Comparison of ENCODE assay signal across 15 cellular contexts in genomic region chr17:17567114-17567513, GRCh38. TPM values are rescaled to one million over a fixed set of nuclear protein-coding genes. Genes with fewer than 3 reads are reported as not detected.
DNase-seq lines count a peak whose midpoint lies in the region; ATAC-seq, FAIRE-seq and TF ChIP-seq lines count a peak whose summit lies in the region.
"Had no signal": no experiment of that assay in that cellular context is flagged by ENCODE, and none has a peak within 500 bp of the region (broad histone marks: within the 10 kb centered on the region; RNA-seq: fewer than 3 reads in every experiment).

No MANE protein-coding gene starts in this region.

- no peak overlapping the region for H3K18ac ChIP-seq in H1 (ENCODE audit: extremely low read depth, low read length)
- no peak overlapping the region for H3K18ac ChIP-seq in mesenchymal stem cell (ENCODE audit: low read depth in 1 of 2, low read length in 2 of 2)

- TF ChIP-seq CTCF in VCaP (conservative IDR thresholded peaks at IDR 0.05): no peak
- no peak for TF ChIP-seq CTCF in H1 (IDR thresholded peaks at IDR 0.05; ENCODE audit: control extremely low read depth in 1 of 3, insufficient read depth in 1 of 3, low read depth in 1 of 3, low read length in 3 of 3)
- TF ChIP-seq CTCF in thoracic aorta (IDR thresholded peaks at IDR 0.05): no peak

- TF ChIP-seq EP300 in H1 (IDR thresholded peaks at IDR 0.05; ENCODE audit: borderline replicate concordance in 1 of 2, low read depth in 2 of 2, low read length in 2 of 2): no peak

- H3K23ac ChIP-seq in H1 (ENCODE audit: insufficient read length): no peak overlapping the region
- H3K23ac ChIP-seq in mesenchymal stem cell (ENCODE audit: low read length in 2 of 2): no peak overlapping the region

- H3K9me3 ChIP-seq in H1 (ENCODE audit: insufficient read depth in 2 of 2, low read depth in 1 of 2, low read length in 1 of 2) (no peaks in the 10 kb centered on the region), mesenchymal stem cell (ENCODE audit: control insufficient read depth, low read length) (no peaks in the 10 kb centered on the region), thoracic aorta (no peaks in the 10 kb centered on the region)
- H3K9me3 ChIP-seq: adrenal gland had no signal

- TF ChIP-seq RAD21 in H1 (IDR thresholded peaks at IDR 0.05 in 1 of 2, conservative IDR thresholded peaks at IDR 0.05 in 1 of 2; ENCODE audit: low read depth in 2 of 2, low read length in 2 of 2): no peak

- POLR2A ChIA-PET in H1 (lab: Charles Lee; ENCODE audit: partially characterized antibody): interaction anchor here (2.1 to 5.1 kb wide), 2 partner anchors 10 to 71 kb away, joined by 5 to 25 read pairs; partner anchors contain the start of gene RASD1

- H3K4ac ChIP-seq in H1 (replicated peaks; ENCODE audit: insufficient read length, low read depth, low read length): no peak overlapping the region
- no peak overlapping the region for H3K4ac ChIP-seq in mesenchymal stem cell (ENCODE audit: low read depth in 1 of 2, low read length in 2 of 2)

- H3K27me3 ChIP-seq in H1 (replicated peaks in 1 of 4; ENCODE audit: control insufficient read depth in 3 of 4, extremely low read depth in 1 of 4, insufficient read depth in 3 of 4, low read length in 3 of 4) (no peaks in the 10 kb centered on the region), mesenchymal stem cell (ENCODE audit: control insufficient read depth in 1 of 2, insufficient read depth in 1 of 2, low read length in 2 of 2) (no peaks in the 10 kb centered on the region), thoracic aorta (replicated peaks; ENCODE audit: insufficient read depth) (no peaks in the 10 kb centered on the region)
- H3K27me3 ChIP-seq: adrenal gland had no signal

- H3K14ac ChIP-seq in H1 (ENCODE audit: insufficient read length): no peak overlapping the region
- H3K14ac ChIP-seq in mesenchymal stem cell (ENCODE audit: low read length in 2 of 2): no peak overlapping the region

- no peak overlapping the region for H4K5ac ChIP-seq in H1 (ENCODE audit: insufficient read length, low read depth, low read length)

- H4K8ac ChIP-seq in H1 (ENCODE audit: extremely low read depth, insufficient read depth, low read length): 0 out of 2 replicates have a peak overlapping the region, but pooled peaks have one; percentile 60
- no peak overlapping the region for H4K8ac ChIP-seq in mesenchymal stem cell (ENCODE audit: low read length)

- H3K9ac ChIP-seq in H1 (replicated peaks in 1 of 4; ENCODE audit: extremely low read depth in 1 of 4, low read depth in 3 of 4, low read length in 3 of 4) (no peak overlapping the region), mesenchymal stem cell (ENCODE audit: low read length) (peak overlapping the region; percentile 18)

- H2BK20ac ChIP-seq in H1 (ENCODE audit: low read length): no peak overlapping the region

- peaks cover 5% of the 10 kb centered on the region for H3K79me1 ChIP-seq in H1 (ENCODE audit: low read depth, low read length)
- H3K79me1 ChIP-seq in mesenchymal stem cell (replicated peaks; ENCODE audit: low read length, poor library complexity, severe bottlenecking): peaks cover 8% of the 10 kb centered on the region

- H2BK5ac ChIP-seq in H1 (ENCODE audit: low read depth, low read length): no peak overlapping the region
- H2BK5ac ChIP-seq in mesenchymal stem cell (ENCODE audit: low read depth, low read length, poor library complexity, severe bottlenecking): no peak overlapping the region

- H2AFZ ChIP-seq in H1 (ENCODE audit: low read length): no peak overlapping the region
- no peak overlapping the region for H2AFZ ChIP-seq in mesenchymal stem cell (ENCODE audit: low read depth, low read length)

- H3K27ac ChIP-seq in VCaP (peak overlapping the region; percentile 80), H1 (ENCODE audit: low read depth, low read length) (no peak overlapping the region), mesenchymal stem cell (ENCODE audit: low read length, poor library complexity, severe bottlenecking) (no peak overlapping the region), thoracic aorta (peak overlapping the region; percentile 23 to 73)

- no peak overlapping the region for H4K91ac ChIP-seq in H1 (replicated peaks; ENCODE audit: insufficient read length, low read length)
- no peak overlapping the region for H4K91ac ChIP-seq in mesenchymal stem cell (ENCODE audit: low read length)

- H3K23me2 ChIP-seq in H1 (ENCODE audit: low read depth, low read length): no peaks in the 10 kb centered on the region

- H3K36me3 ChIP-seq in H1 (ENCODE audit: control insufficient read depth in 2 of 4, insufficient read depth in 4 of 4, low read length in 3 of 4) (no peaks in the 10 kb centered on the region), mesenchymal stem cell (ENCODE audit: control insufficient read depth in 1 of 2, insufficient read depth in 2 of 2, low read depth in 1 of 2, low read length in 2 of 2) (peaks cover 0 to 10% of the 10 kb centered on the region in 2 experiments), thoracic aorta (no peaks in the 10 kb centered on the region)
- H3K36me3 ChIP-seq: adrenal gland had no signal

- H3K4me1 ChIP-seq in H1 (replicated peaks in 1 of 4; ENCODE audit: control insufficient read depth in 3 of 4, insufficient read depth in 4 of 4, low read length in 3 of 4): peaks cover 0 to 13% (median 8%) of the 10 kb centered on the region in 4 experiments; a peak in 5 of 7 replicates
- peaks cover 3% of the 10 kb centered on the region for H3K4me1 ChIP-seq in mesenchymal stem cell (ENCODE audit: control insufficient read depth, insufficient read depth, low read depth, low read length)
- peaks cover 21 to 39% of the 10 kb centered on the region in 2 donors for H3K4me1 ChIP-seq in thoracic aorta (ENCODE audit: control insufficient read depth in 1 of 2, low read depth in 2 of 2)

- ATAC-seq in thoracic aorta (ENCODE audit: insufficient number of reproducible peaks, low FRiP score, low read depth) (no peak), HG03378 (IDR thresholded peaks at IDR 0.05; ENCODE audit: unreplicated experiment) (no peak)
- ATAC-seq: activated CD4-positive, CD25-positive, alpha-beta regulatory T cell treated with anti-CD3 and anti-CD28 coated beads, Interleukin-2, amount 50 U/mL, for 24 hours; naive thymus-derived CD4-positive, alpha-beta T cell; PC-3 had no signal

- no peak for FAIRE-seq in H1 (lab: Jason Lieb, UNC)
- FAIRE-seq: D721Med had no signal

- 73% methylated on average over 6 of the region's 6 CpGs; no CpG with 5 or more reads in 1 of the 2 experiments for WGBS in H1 (ENCODE audit: extremely low coverage in 1 of 2, insufficient coverage in 1 of 2, insufficient read length in 1 of 2, insufficient replicate concordance in 2 of 2, low coverage in 1 of 2, low lambda C conversion rate in 2 of 2, missing lambda C conversion rate in 1 of 2), 2 experiments
- WGBS in mesenchymal stem cell: 87% methylated on average over 6 of the region's 6 CpGs

- TF ChIP-seq POLR2A in H1 (IDR thresholded peaks at IDR 0.05; ENCODE audit: control extremely low read depth in 1 of 2, low read depth in 2 of 2, low read length in 2 of 2): no peak

- H2BK15ac ChIP-seq in H1 (ENCODE audit: low read length) (no peak overlapping the region), mesenchymal stem cell (ENCODE audit: low read depth, poor library complexity, severe bottlenecking) (no peak overlapping the region)

- 0 out of 2 replicates have a peak overlapping the region, but pooled peaks have one; percentile 11 for H2BK12ac ChIP-seq in H1 (ENCODE audit: low read depth, low read length)
- no peak overlapping the region for H2BK12ac ChIP-seq in mesenchymal stem cell (ENCODE audit: low read length in 2 of 2)

- H2BK120ac ChIP-seq in H1 (replicated peaks; ENCODE audit: low read depth, low read length) (no peak overlapping the region), mesenchymal stem cell (ENCODE audit: low read depth, low read length) (no peak overlapping the region)

- peaks cover 2% of the 10 kb centered on the region in 2 experiments for H4K20me1 ChIP-seq in H1 (replicated peaks in 1 of 2; ENCODE audit: control insufficient read depth in 1 of 2, insufficient read depth in 2 of 2, low read length in 2 of 2)

- H3K4me3 ChIP-seq in H1 (ENCODE audit: extremely low read depth in 1 of 4, insufficient read depth in 2 of 4, low read depth in 3 of 4, low read length in 4 of 4) (no peak overlapping the region), mesenchymal stem cell (ENCODE audit: insufficient read depth in 1 of 2, low read depth in 1 of 2, low read length in 2 of 2) (no peak overlapping the region), thoracic aorta (no peak overlapping the region)
- H3K4me3 ChIP-seq: adrenal gland had no signal

- no peak overlapping the region for H3K56ac ChIP-seq in H1 (replicated peaks; ENCODE audit: insufficient read length, low read depth, low read length)

- H3K4me2 ChIP-seq in H1 (ENCODE audit: insufficient read depth in 1 of 2, low read depth in 2 of 2, low read length in 2 of 2) (no peak overlapping the region), mesenchymal stem cell (ENCODE audit: low read length, poor library complexity, severe bottlenecking) (no peak overlapping the region)

- no peak for DNase-seq in H1 (ENCODE audit: low read depth in 1 of 2, low spot score in 2 of 2)
- DNase-seq in mesenchymal stem cell: no peak
- DNase-seq in thoracic aorta (ENCODE audit: low spot score): no peak
- DNase-seq in cortex of kidney (lab: John Stamatoyannopoulos, UW): no peak
- no peak for DNase-seq in NCI-H345 (lab: John Stamatoyannopoulos, UW)
- DNase-seq: naive thymus-derived CD4-positive, alpha-beta T cell; NCI-H1930; PC-3; stimulated activated CD4-positive, alpha-beta T cell treated with anti-CD3 and anti-CD28 coated beads, Interleukin-15, amount 100 ng/mL, for 24 hours; stimulated activated naive CD4-positive, alpha-beta T cell treated with Interleukin-2 at 50 U/mL for 16 hours had no signal

- CTCF ChIA-PET in H1 (lab: Charles Lee; ENCODE audit: partially characterized antibody): interaction anchor here (0.6 to 9.7 kb wide), 21 partner anchors 8 to 215 kb away, joined by 3 to 81 read pairs (median 29); partner anchors contain the start of gene RASD1

- no peak overlapping the region for H2AK5ac ChIP-seq in H1 (ENCODE audit: low read depth, low read length)
- no peak overlapping the region for H2AK5ac ChIP-seq in mesenchymal stem cell (ENCODE audit: low read length, severe bottlenecking)

- H3K79me2 ChIP-seq in H1 (ENCODE audit: control insufficient read depth in 1 of 2, insufficient read depth in 2 of 2, low read length in 2 of 2): no peaks in the 10 kb centered on the region

RNA-seq across cellular contexts. Expression of gene PEMT, which starts 24.4 kb away (rescaled TPM):
- total RNA-seq in H1 (2021; fragmentation: NEBNext Ultra II Directional; extraction: Animal tissue kit (Norgen Biotek cat#: 25700)): 40.1 and 42.0 TPM in 2 replicates
- 118 and 128 TPM in 2 replicates for polyA plus RNA-seq in H1 (2011; rRNA removed)
- polyA plus RNA-seq in H1 (2011; cell fraction: cytosol; rRNA removed): 63.0 TPM
- 77.1 TPM for polyA plus RNA-seq in H1 (2011; cell fraction: nucleus; rRNA removed)
- polyA plus RNA-seq in H1 (2012, experiment 1 of 2): 28.5 to 79.6 TPM (median 53.6 TPM) in 4 replicates
- polyA plus RNA-seq in H1 (2012, experiment 2 of 2): 79.6 TPM
- 41.7 TPM for polyA plus RNA-seq in H1 (2013, experiment 1 of 2)
- 47.0 TPM for polyA plus RNA-seq in H1 (2013, experiment 2 of 2)
- 22.2 and 23.0 TPM in 2 replicates for polyA minus RNA-seq in H1 (2011; rRNA and poly(A)+ RNA removed)
- polyA minus RNA-seq in H1 (2011; cell fraction: cytosol; rRNA and poly(A)+ RNA removed): 18.1 TPM
- 13.7 TPM for polyA minus RNA-seq in H1 (2011; cell fraction: nucleus; rRNA and poly(A)+ RNA removed)
- polyA plus RNA-seq in mesenchymal stem cell (2013, experiment 1 of 2): 19.1 TPM
- polyA plus RNA-seq in mesenchymal stem cell (2013, experiment 2 of 2): 20.6 TPM
- 10 to 100 TPM; 15.7 to 22.1 TPM for total RNA-seq in thoracic aorta

Comparison
In these comparisons a context has a peak if more than half of its experiments do, and no peak if none do; other contexts are left out.
1. H3K27ac ChIP-seq: peak in VCaP (single experiment) and thoracic aorta (2 of 2); none in H1 (single experiment) and mesenchymal stem cell (single experiment).